Comparison of ENCODE assay signal across 8 cellular contexts in the genomic region with DNA sequence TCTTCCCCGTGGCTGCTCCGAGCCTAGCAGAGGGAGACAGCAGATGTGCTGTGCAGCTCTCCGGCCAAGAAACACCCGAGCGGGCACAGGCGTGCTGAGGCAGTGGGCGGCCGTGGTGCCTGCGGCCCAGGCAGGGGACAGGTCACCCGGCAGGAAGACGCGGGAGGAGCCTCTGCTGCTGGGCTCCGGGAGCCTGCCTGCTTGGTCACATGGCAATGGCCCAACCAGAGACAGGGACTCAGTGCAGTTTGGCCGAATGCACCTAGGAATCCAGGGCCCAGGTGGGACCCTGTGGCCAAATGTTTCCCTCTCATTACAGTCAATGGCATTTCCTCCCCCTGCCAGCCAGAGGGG.
DNase-seq lines count a peak whose midpoint lies in the region; ATAC-seq and TF ChIP-seq lines count a peak whose summit lies in the region.

No MANE protein-coding gene starts in this region.

- intact Hi-C loops in thyroid gland (cut with DNase I), result no loop called here

- H3F3A ChIP-seq in MM.1S (ENCODE audit: insufficient read depth, low read length), result no peaks in the 10 kb centered on the region

- peak overlapping the region; percentile 54 for H3K9ac ChIP-seq in MM.1S (ENCODE audit: low read length)

- H3K27ac ChIP-seq in MM.1S (ENCODE audit: low read length) (peak overlapping the region; percentile 26; the same call in 1 of the 2 replicates), thyroid gland (peak overlapping the region in 1 of 3 donors; percentile 56)

- peaks cover 4% of the 10 kb centered on the region for H3K27me3 Mint-ChIP-seq in chondrocyte (ENCODE audit: low read depth)

- H3K79me2 ChIP-seq in MM.1S (ENCODE audit: low read length), result no peaks in the 10 kb centered on the region

- no peaks in the 10 kb centered on the region for H3K36me3 ChIP-seq in MM.1S (replicated peaks; ENCODE audit: insufficient read depth, low read length)
- H3K36me3 ChIP-seq in thyroid gland, result no peaks in the 10 kb centered on the region

- H3K4me1 ChIP-seq in MM.1S (ENCODE audit: low read length) (no peaks in the 10 kb centered on the region), thyroid gland (peaks cover 4 to 11% of the 10 kb centered on the region in 2 donors)

- H3K9me3 ChIP-seq in MM.1S (replicated peaks; ENCODE audit: insufficient read depth, low read length) (no peaks in the 10 kb centered on the region), thyroid gland (no peaks in the 10 kb centered on the region)

- H4K20me1 ChIP-seq in MM.1S (ENCODE audit: insufficient read depth, low read length), result no peaks in the 10 kb centered on the region

- H2AFZ ChIP-seq in MM.1S (ENCODE audit: low read length), result peak overlapping the region; percentile 76

- H3K4me1 Mint-ChIP-seq in chondrocyte (ENCODE audit: low read depth), result peaks cover 7% of the 10 kb centered on the region

- H3K4me3 Mint-ChIP-seq in chondrocyte (ENCODE audit: unreplicated experiment), result peak overlapping the region; percentile 65

- DNase-seq in MM.1S, result peak; percentile 52
- peak; percentile 95 for DNase-seq in chondrocyte (ENCODE audit: low spot score)
- DNase-seq in left lobe of liver (ENCODE audit: low spot score), result peak; percentile 85
- peak; percentile 83 to 84 for DNase-seq in thyroid gland
- no peak for DNase-seq in NCI-H1092 treated with DMSO at 0.1 percent for 48 hours (lab: John Stamatoyannopoulos, UW)
- DNase-seq in GM19238 (ENCODE audit: insufficient read length, low spot score), result no peak
- no peak for DNase-seq in NCI-H1417 (lab: John Stamatoyannopoulos, UW)
- DNase-seq in A172 (ENCODE audit: low spot score), result no peak

- H3K27me3 ChIP-seq in MM.1S (replicated peaks; ENCODE audit: insufficient read depth, low read length) (no peaks in the 10 kb centered on the region), thyroid gland (no peaks in the 10 kb centered on the region)

- 15 to 16% methylated on average over 5 to 13 of the region's 14 CpGs for WGBS in thyroid gland, 2 donors

- TF ChIP-seq CTCF in MM.1S (IDR thresholded peaks at IDR 0.05; ENCODE audit: low read length) (no peak), chondrocyte (IDR thresholded peaks at IDR 0.05) (no peak), thyroid gland (IDR thresholded peaks at IDR 0.05) (no peak)

- peak; percentile 92 for ATAC-seq in left lobe of liver

- H3K9me2 ChIP-seq in MM.1S (replicated peaks; ENCODE audit: insufficient read depth, low read length), result no peaks in the 10 kb centered on the region

- no peak overlapping the region for H3K27ac Mint-ChIP-seq in chondrocyte (ENCODE audit: unreplicated experiment)

- H3K9me3 Mint-ChIP-seq in chondrocyte (ENCODE audit: low read depth), result no peaks in the 10 kb centered on the region

- H3K4me2 ChIP-seq in MM.1S (ENCODE audit: low read depth, low read length), result peak overlapping the region; percentile 71

- no peak for TF ChIP-seq POLR2A in thyroid gland (IDR thresholded peaks at IDR 0.05)

- no peaks in the 10 kb centered on the region for H3K36me3 Mint-ChIP-seq in chondrocyte (ENCODE audit: low read depth)

- peak overlapping the region; percentile 49 for H3K4me3 ChIP-seq in MM.1S (ENCODE audit: low read length)
- peak overlapping the region in 2 of 3 donors; percentile 2 to 29 for H3K4me3 ChIP-seq in thyroid gland (replicated peaks in 1 of 3)

Comparison
In these comparisons a context has a peak if more than half of its experiments do, and no peak if none do; other contexts are left out.
1. DNase-seq: peak in MM.1S (single experiment), chondrocyte (single experiment), left lobe of liver (single experiment) and thyroid gland (2 of 2); none in NCI-H1092 treated with DMSO at 0.1 percent for 48 hours (single experiment), GM19238 (single experiment), NCI-H1417 (0 of 3) and A172 (single experiment).